In the genomic region with DNA sequence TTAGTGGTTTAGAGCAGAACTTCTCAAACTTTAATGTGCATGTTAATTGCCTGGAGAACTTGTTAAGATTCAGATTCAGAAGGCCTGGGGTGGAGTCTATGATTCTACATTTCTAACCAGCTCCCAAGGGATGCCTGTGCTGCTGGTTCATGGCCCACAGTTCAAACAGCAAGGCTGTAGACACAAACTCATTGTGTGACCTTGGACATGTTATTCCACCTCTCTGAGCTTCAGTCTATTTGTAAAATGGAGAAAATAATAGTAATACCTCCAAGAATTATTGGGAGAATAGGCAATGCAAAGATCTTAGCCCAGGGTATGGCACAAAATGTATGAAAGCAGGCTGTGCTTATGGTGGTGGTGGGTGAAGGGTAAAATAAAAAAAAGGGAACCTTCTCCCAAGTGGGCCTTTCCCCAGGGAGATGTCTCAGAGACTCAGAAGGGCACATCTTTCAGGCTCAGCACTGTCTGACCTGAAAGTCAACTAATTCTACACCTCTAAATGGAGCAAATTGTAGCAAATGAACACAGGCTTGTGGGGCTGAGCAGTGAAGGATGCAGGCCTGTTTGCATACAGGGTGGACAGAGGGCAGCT, we compare ENCODE assay signal across 19 cellular contexts.
"Had no signal": no experiment of that assay in that cellular context is flagged by ENCODE, and none has a peak within 500 bp of the region (broad histone marks: within the 10 kb centered on the region; RNA-seq: fewer than 3 reads in every experiment).

No MANE protein-coding gene starts in this region.

- H3K4me2 ChIP-seq: hepatocyte, smooth muscle cell had no signal

- H3K4me1 ChIP-seq: suprapubic skin, tibial artery, upper lobe of left lung, uterus had no signal

- H3K79me2 ChIP-seq: hepatocyte had no signal

- DNase-seq: effector CD4-positive, alpha-beta T cell; endodermal cell; erythroblast; foreskin melanocyte; head of caudate nucleus; kidney; left cardiac atrium; naive thymus-derived CD4-positive, alpha-beta T cell; ovary; stimulated activated CD4-positive, alpha-beta T cell treated with anti-CD3 and anti-CD28 coated beads, Interleukin-2, amount 100 ng/mL, for 48 hours; stimulated activated naive CD8-positive, alpha-beta T cell treated with anti-CD3 and anti-CD28 coated beads, Interleukin-15, Interleukin-2, amounts not matched to agents 100 U/mL and 50 U/mL, for 24 hours; tibial artery; upper lobe of left lung; uterus had no signal

- H2AFZ ChIP-seq: hepatocyte had no signal

- H3K9me3 ChIP-seq: ovary, right atrium auricular region, suprapubic skin, tibial artery, upper lobe of left lung, uterus had no signal

- H3K27me3 ChIP-seq: hepatocyte, ovary, right atrium auricular region, suprapubic skin, tibial artery, upper lobe of left lung, uterus had no signal

- H3K27ac ChIP-seq: coronary artery, hepatocyte, ovary, right atrium auricular region, suprapubic skin, tibial artery, upper lobe of left lung, uterus had no signal

- H3K4me3 ChIP-seq: coronary artery, hepatocyte, ovary, right atrium auricular region, smooth muscle cell, suprapubic skin, tibial artery, upper lobe of left lung, uterus had no signal

- ATAC-seq: left cardiac atrium; naive thymus-derived CD4-positive, alpha-beta T cell; stimulated activated naive CD8-positive, alpha-beta T cell treated with anti-CD3 and anti-CD28 coated beads, Interleukin-15, Interleukin-2, amounts not matched to agents 100 U/mL and 50 U/mL, for 24 hours had no signal

- H3K36me3 ChIP-seq: ovary, right atrium auricular region, suprapubic skin, tibial artery, upper lobe of left lung, uterus had no signal
